8 cellular contexts compared by ENCODE assay signal in genomic region chr3:120449701-120450216, GRCh38. TPM values are rescaled to one million over a fixed set of nuclear protein-coding genes. Genes with fewer than 3 reads are reported as not detected.
DNase-seq lines count a peak whose midpoint lies in the region; ATAC-seq and TF ChIP-seq lines count a peak whose summit lies in the region.

No MANE protein-coding gene starts in this region.

- peak overlapping the region; percentile 84 for H3K4me3 Mint-ChIP-seq in osteocyte (ENCODE audit: unreplicated experiment)

- H3K9ac ChIP-seq in DND-41 (ENCODE audit: low read depth, low read length) (peak overlapping the region; percentile 37; the same call in 1 of the 2 replicates), SK-N-MC (ENCODE audit: insufficient read length) (peak overlapping the region; percentile 82)

- intact Hi-C loops in posterior vena cava (cut with DNase I), result loop anchor here in 1 of 2 donors (5.0 kb wide), 1 partner anchor 48 kb away; no protein-coding TSS in a partner anchor

- H3K4me3 ChIP-seq in DND-41 (ENCODE audit: low read depth in 1 of 2, low read length in 2 of 2) (peak overlapping the region in 1 of 2 experiments; percentile 49; a peak in 2 of 4 replicates), SK-N-MC (peak overlapping the region; percentile 82)

- H3K27ac ChIP-seq in DND-41 (ENCODE audit: low read length) (no peak overlapping the region), SK-N-MC (peak overlapping the region; percentile 91)

- H3K27me3 ChIP-seq in DND-41 (ENCODE audit: insufficient read depth, low read length, poor library complexity), result peaks cover 33% of the 10 kb centered on the region

- DNase-seq in DND-41 (no peak), SK-N-MC (ENCODE audit: low read depth, low spot score) (peak; percentile 88), fibroblast of peridontal ligament (ENCODE audit: extremely low read depth) (peak; percentile 96), osteocyte (ENCODE audit: extremely low spot score, unreplicated experiment) (no peak), posterior vena cava (ENCODE audit: low spot score) (no peak), NCI-H524 treated with DMSO at 0.1 percent for 48 hours (lab: John Stamatoyannopoulos, UW) (no peak)
- DNase-seq in stimulated activated CD4-positive, alpha-beta T cell treated with anti-CD3 and anti-CD28 coated beads, Interleukin-15, amount 100 ng/mL, for 24 hours, result no peak

- H3K27me3 Mint-ChIP-seq in osteocyte (ENCODE audit: unreplicated experiment), result no peaks in the 10 kb centered on the region

- H3K4me1 ChIP-seq in DND-41 (ENCODE audit: insufficient read depth, low read length), result peaks cover 8% of the 10 kb centered on the region; the same call in 1 of the 2 replicates

- peak overlapping the region; percentile 92 for H3K27ac Mint-ChIP-seq in osteocyte (ENCODE audit: unreplicated experiment)

- no peaks in the 10 kb centered on the region for H3K79me2 ChIP-seq in DND-41 (ENCODE audit: insufficient read depth, low read length)

- H3K36me3 ChIP-seq in DND-41 (ENCODE audit: insufficient read depth, low read length) (no peaks in the 10 kb centered on the region), SK-N-MC (ENCODE audit: insufficient read depth, low read length) (0 out of 2 replicates have a peak, but pooled peaks cover 7% of the 10 kb centered on the region)

- no peaks in the 10 kb centered on the region for H4K20me1 ChIP-seq in DND-41 (ENCODE audit: insufficient read depth, low read length)

- H3K36me3 Mint-ChIP-seq in osteocyte (ENCODE audit: unreplicated experiment), result peaks cover 3% of the 10 kb centered on the region

- peaks cover 4% of the 10 kb centered on the region for H3K9me3 Mint-ChIP-seq in osteocyte (ENCODE audit: unreplicated experiment)

- TF ChIP-seq CTCF in DND-41 (IDR thresholded peaks at IDR 0.05; ENCODE audit: borderline replicate concordance, extremely low read depth, low read length, poor library complexity, severe bottlenecking) (no peak), osteocyte (IDR thresholded peaks at IDR 0.05) (no peak)

- peak overlapping the region; percentile 61 for H3K4me2 ChIP-seq in DND-41 (ENCODE audit: insufficient read depth, low read length)

- no peak for ATAC-seq in DND-41 (ENCODE audit: insufficient read depth, low read depth)
- ATAC-seq in HG02678 (IDR thresholded peaks at IDR 0.05; ENCODE audit: unreplicated experiment), result no peak

- peak overlapping the region; percentile 49; the same call in 1 of the 2 replicates for H2AFZ ChIP-seq in DND-41 (ENCODE audit: low read depth, low read length)

- H3K9me3 ChIP-seq in DND-41 (ENCODE audit: insufficient read depth, low read length, severe bottlenecking) (no peaks in the 10 kb centered on the region), SK-N-MC (ENCODE audit: low read depth, low read length) (no peaks in the 10 kb centered on the region)

- peaks cover 46% of the 10 kb centered on the region for H3K4me1 Mint-ChIP-seq in osteocyte (ENCODE audit: unreplicated experiment)

RNA-seq across cellular contexts. Expression of gene FSTL1, which starts 1.0 kb away (rescaled TPM):
- 2,574 and 2,723 TPM in 2 replicates for total RNA-seq in osteocyte
- 1,000 to 10,000 TPM in 1 of 2 donors, 100 to 1,000 TPM in 1; 548 to 1,310 TPM for total RNA-seq in posterior vena cava

Comparison
In these comparisons a context has a peak if more than half of its experiments do, and no peak if none do; other contexts are left out.
1. DNase-seq: peak in SK-N-MC (single experiment) and fibroblast of peridontal ligament (single experiment); none in DND-41 (single experiment), osteocyte (single experiment), posterior vena cava (single experiment), stimulated activated CD4-positive, alpha-beta T cell treated with anti-CD3 and anti-CD28 coated beads, Interleukin-15, amount 100 ng/mL, for 24 hours (single experiment) and NCI-H524 treated with DMSO at 0.1 percent for 48 hours (single experiment).